Comparison of ENCODE assay signal across 8 cellular contexts in genomic region chr22:24607429-24608111, GRCh38. TPM values are rescaled to one million over a fixed set of nuclear protein-coding genes. Genes with fewer than 3 reads are reported as not detected.
DNase-seq lines count a peak whose midpoint lies in the region; ATAC-seq and TF ChIP-seq lines count a peak whose summit lies in the region.
"Not testable (repeated sequence)": the region's sequence is repeated elsewhere in the genome, so short reads cannot be mapped to it uniquely, and the experiment has no call there.

No MANE protein-coding gene starts in this region.

- not testable (repeated sequence) for H3K36me3 ChIP-seq in mammary epithelial cell (ENCODE audit: insufficient read depth, low read length); right lobe of liver

- TF ChIP-seq POLR2A in right lobe of liver (IDR thresholded peaks at IDR 0.05) = peak; percentile 33

- peak overlapping the region; percentile 97 to 99 (median 98) for H3K27ac Mint-ChIP-seq in CD14-positive monocyte
- H3K27ac Mint-ChIP-seq in activated CD4-positive, alpha-beta memory T cell treated with anti-CD3 and anti-CD28 coated beads for 36 hours = peak overlapping the region; percentile 98

- H2AFZ ChIP-seq in mammary epithelial cell (ENCODE audit: low read depth, low read length) = peak overlapping the region; percentile 73

- TF ChIP-seq CTCF in CD14-positive monocyte (IDR thresholded peaks at IDR 0.05); mammary epithelial cell (conservative IDR thresholded peaks at IDR 0.05 in 1 of 2, IDR thresholded peaks at IDR 0.05 in 1 of 2; ENCODE audit: extremely low read depth in 1 of 2, insufficient read depth in 1 of 2, low read depth in 1 of 2, low read length in 2 of 2); right lobe of liver (IDR thresholded peaks at IDR 0.05): not testable (repeated sequence)

- not testable (repeated sequence) for H3K27ac ChIP-seq in mammary epithelial cell (ENCODE audit: insufficient read depth, low read depth, low read length)
- peak overlapping the region in 1 of 3 donors; percentile 34 for H3K27ac ChIP-seq in right lobe of liver

- not testable (repeated sequence) for H3K9me3 ChIP-seq in mammary epithelial cell (replicated peaks; ENCODE audit: insufficient read depth, low read length); right lobe of liver

- H3K4me3 ChIP-seq in mammary epithelial cell (replicated peaks in 1 of 3; ENCODE audit: insufficient read depth in 1 of 3, low read depth in 2 of 3, low read length in 3 of 3) = peak overlapping the region in 1 of 3 experiments; percentile 13
- H3K4me3 ChIP-seq in right lobe of liver = peak overlapping the region in 1 of 3 donors; percentile 3

- H3K4me1 Mint-ChIP-seq in CD14-positive monocyte = peaks cover 36% of the 10 kb centered on the region
- peaks cover 28% of the 10 kb centered on the region for H3K4me1 Mint-ChIP-seq in activated CD4-positive, alpha-beta memory T cell treated with anti-CD3 and anti-CD28 coated beads for 36 hours (ENCODE audit: low read depth)

- POLR2A ChIA-PET in activated CD4-positive, alpha-beta memory T cell treated with anti-CD3 and anti-CD28 coated beads for 36 hours (lab: Charles Lee) = interaction anchor here (0.6 kb wide), 1 partner anchor 322 kb away, joined by 4 read pairs; no protein-coding TSS in a partner anchor

- WGBS in mammary epithelial cell (ENCODE audit: low coverage, missing lambda C conversion rate) = 56% methylated on average over 9 of the region's 18 CpGs
- 48% methylated on average over 3 of the region's 18 CpGs for WGBS in right lobe of liver (ENCODE audit: insufficient coverage, low coverage, low lambda C conversion rate, missing lambda C conversion rate)

- BruUV-seq in mammary epithelial cell (replicated peaks; lab: Mats Ljungman, UMichigan) = not testable (repeated sequence)

- not testable (repeated sequence) for H3K4me1 ChIP-seq in mammary epithelial cell (ENCODE audit: insufficient read depth, low read length)
- H3K4me1 ChIP-seq in right lobe of liver = peaks cover 0 to 13% (median 0%) of the 10 kb centered on the region in 4 donors

- H3K27me3 ChIP-seq in mammary epithelial cell (ENCODE audit: insufficient read depth, low read length); right lobe of liver: not testable (repeated sequence)

- ATAC-seq in GM18873 (IDR thresholded peaks at IDR 0.05; ENCODE audit: low FRiP score, unreplicated experiment) (peak; percentile 69), HG03354 (IDR thresholded peaks at IDR 0.05; ENCODE audit: poor library complexity, severe bottlenecking, unreplicated experiment) (peak; percentile 51), right lobe of liver (peak; percentile 44 to 71 (median 62))

- not testable (repeated sequence) for H3K9ac ChIP-seq in mammary epithelial cell (ENCODE audit: insufficient read depth, low read length)

- H3K27me3 Mint-ChIP-seq in CD14-positive monocyte (ENCODE audit: low read depth in 3 of 3); activated CD4-positive, alpha-beta memory T cell treated with anti-CD3 and anti-CD28 coated beads for 36 hours: not testable (repeated sequence)

- DNase-seq in CD14-positive monocyte (ENCODE audit: low spot score) (peak; percentile 95), SHP77 (lab: John Stamatoyannopoulos, UW) (peak; percentile 77 to 80), right lobe of liver (peak; percentile 73 to 87 (median 74))
- DNase-seq in activated CD4-positive, alpha-beta memory T cell treated with anti-CD3 and anti-CD28 coated beads for 36 hours = peak; percentile 85
- DNase-seq in mammary epithelial cell = not testable (repeated sequence)
- peak; percentile 51 to 55 for DNase-seq in stimulated activated CD4-positive, alpha-beta T cell treated with anti-CD3 and anti-CD28 coated beads, Interleukin-2, amount 100 ng/mL, for 48 hours

- CTCF ChIA-PET in activated CD4-positive, alpha-beta memory T cell treated with anti-CD3 and anti-CD28 coated beads for 36 hours (lab: Charles Lee); mammary epithelial cell (lab: Charles Lee; ENCODE audit: low non-redundant PET): not testable (repeated sequence)

- not testable (repeated sequence) for H3K79me2 ChIP-seq in mammary epithelial cell (ENCODE audit: insufficient read depth, low read length)

- peak overlapping the region; percentile 7 for H3K4me2 ChIP-seq in mammary epithelial cell (ENCODE audit: insufficient read depth, low read depth, low read length)

- intact Hi-C loops in CD14-positive monocyte (cut with micrococcal nuclease); activated CD4-positive, alpha-beta memory T cell treated with anti-CD3 and anti-CD28 coated beads for 36 hours (cut with micrococcal nuclease); mammary epithelial cell (cut with micrococcal nuclease): not testable (repeated sequence)
- intact Hi-C loops in right lobe of liver (cut with DNase I) = loop anchor here in 1 of 2 donors (10.0 kb wide), 1 partner anchor 53 kb away; the partner anchor contains the start of genes GUCD1 and SNRPD3

- in situ Hi-C loops in mammary epithelial cell (cut with MboI; ENCODE audit: low sequenced_read_pairs in 2 of 2) = not testable (repeated sequence)

- not testable (repeated sequence) for H3K9me3 Mint-ChIP-seq in CD14-positive monocyte; activated CD4-positive, alpha-beta memory T cell treated with anti-CD3 and anti-CD28 coated beads for 36 hours

- not testable (repeated sequence) for H4K20me1 ChIP-seq in mammary epithelial cell (ENCODE audit: insufficient read depth, low read length)

- peak overlapping the region; percentile 78 to 93 for H3K4me3 Mint-ChIP-seq in CD14-positive monocyte
- peak overlapping the region; percentile 98 for H3K4me3 Mint-ChIP-seq in activated CD4-positive, alpha-beta memory T cell treated with anti-CD3 and anti-CD28 coated beads for 36 hours

- dilution Hi-C loops in mammary epithelial cell (cut with HindIII; ENCODE audit: low sequenced_read_pairs) = not testable (repeated sequence)

- H3K36me3 Mint-ChIP-seq in CD14-positive monocyte; activated CD4-positive, alpha-beta memory T cell treated with anti-CD3 and anti-CD28 coated beads for 36 hours: not testable (repeated sequence)

RNA-seq across cellular contexts. Expression of gene GGT1, which starts 4.6 kb away (rescaled TPM):
- polyA plus RNA-seq in CD14-positive monocyte (10 to 100 TPM; 16.0 to 25.5 TPM), mammary epithelial cell (14.6 TPM)
- total RNA-seq in activated CD4-positive, alpha-beta memory T cell treated with anti-CD3 and anti-CD28 coated beads for 36 hours = 10 to 100 TPM; 39.5 to 41.5 TPM
- total RNA-seq in mammary epithelial cell (10 to 100 TPM; 10.9 to 26.5 TPM), right lobe of liver (100 to 1,000 TPM in 5 of 6 experiments, 10 to 100 TPM in 1; 97.6 to 154 (median 140) TPM)
- 18.3 TPM for polyA minus RNA-seq in mammary epithelial cell

RNA-seq across cellular contexts. Expression of gene LRRC75B, which starts 14.7 kb away (rescaled TPM):
- under 1 TPM; 0.20 to 0.53 TPM for polyA plus RNA-seq in CD14-positive monocyte
- total RNA-seq in activated CD4-positive, alpha-beta memory T cell treated with anti-CD3 and anti-CD28 coated beads for 36 hours = 1 to 10 TPM; 1.1 to 1.2 TPM
- 10 to 100 TPM; 11.5 to 17.3 TPM for total RNA-seq in mammary epithelial cell
- polyA plus RNA-seq in mammary epithelial cell = 6.9 TPM
- polyA minus RNA-seq in mammary epithelial cell = 1.9 TPM
- 10 to 100 TPM; 11.8 to 28.0 (median 21.5) TPM for total RNA-seq in right lobe of liver

RNA-seq across cellular contexts. Expression of gene SNRPD3, which starts 51.8 kb away (rescaled TPM):
- polyA plus RNA-seq in CD14-positive monocyte = 10 to 100 TPM; 71.8 to 80.9 TPM
- 100 to 1,000 TPM; 131 TPM for total RNA-seq in activated CD4-positive, alpha-beta memory T cell treated with anti-CD3 and anti-CD28 coated beads for 36 hours
- 10 to 100 TPM; 74.8 to 99.7 TPM for total RNA-seq in mammary epithelial cell
- 358 TPM for polyA plus RNA-seq in mammary epithelial cell
- 282 TPM for polyA minus RNA-seq in mammary epithelial cell
- total RNA-seq in right lobe of liver = 100 to 1,000 TPM in 2 of 6 experiments, 10 to 100 TPM in 4; 43.3 to 180 (median 53.4) TPM

RNA-seq across cellular contexts. Expression of gene GUCD1, which starts 52.6 kb away (rescaled TPM):
- 10 to 100 TPM; 67.1 to 72.5 TPM for polyA plus RNA-seq in CD14-positive monocyte
- 10 to 100 TPM; 94.2 to 99.5 TPM for total RNA-seq in activated CD4-positive, alpha-beta memory T cell treated with anti-CD3 and anti-CD28 coated beads for 36 hours
- total RNA-seq in mammary epithelial cell = 10 to 100 TPM; 60.9 to 98.7 TPM
- polyA plus RNA-seq in mammary epithelial cell = 88.8 TPM
- 60.4 TPM for polyA minus RNA-seq in mammary epithelial cell
- total RNA-seq in right lobe of liver = 100 to 1,000 TPM in 5 of 6 experiments, 10 to 100 TPM in 1; 94.0 to 281 (median 213) TPM

Comparison
In these comparisons a context has a peak if more than half of its experiments do, and no peak if none do; other contexts are left out.
1. RNA of gene LRRC75B, which starts 14.7 kb away (total RNA-seq): 11.8 to 28.0 TPM in right lobe of liver and 11.5 to 17.3 TPM in mammary epithelial cell; 1.1 to 1.2 TPM in activated CD4-positive, alpha-beta memory T cell treated with anti-CD3 and anti-CD28 coated beads for 36 hours; every median in the first group is over 4 times any median in the second.
2. Peak in every context shown above with its lines, with median percentiles within 50 percentile points of each other: ATAC-seq.